In the genomic region with DNA sequence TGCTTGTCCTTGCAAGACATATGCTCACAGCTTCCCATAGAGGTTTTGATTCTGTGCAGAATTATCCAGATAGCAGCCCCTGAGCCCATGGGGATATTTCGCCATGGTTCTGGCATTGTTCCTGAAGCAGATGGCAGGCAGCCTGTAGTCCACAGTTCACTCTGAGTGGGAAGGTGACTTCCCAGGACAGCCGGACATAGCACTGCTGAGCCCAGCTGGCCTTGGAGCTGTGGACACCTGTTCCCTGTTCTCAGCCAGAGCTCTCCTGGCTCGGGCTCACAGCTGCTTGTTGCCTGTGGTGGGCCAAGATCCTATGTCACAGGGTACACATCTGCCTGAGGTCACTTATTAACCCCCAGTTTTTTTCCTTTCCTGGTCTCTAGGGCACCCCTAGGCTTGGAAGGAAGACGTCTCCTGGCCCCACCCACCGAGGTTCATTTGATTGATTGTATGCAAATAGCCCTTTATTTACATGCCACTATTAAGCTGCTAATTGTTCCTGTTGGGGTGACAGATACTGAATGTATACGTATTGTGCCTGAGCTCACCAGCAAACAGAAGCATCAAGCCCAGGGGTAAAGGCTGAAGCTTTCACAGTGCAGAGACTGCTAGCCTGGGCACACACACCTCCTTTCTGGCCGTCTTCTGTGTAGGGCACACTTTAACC, we compare ENCODE assay signal across 1 cellular context.
TF ChIP-seq lines count a peak whose summit lies in the region.

No MANE protein-coding gene starts in this region.

TF ChIP-seq in liver, 16 proteins besides CTCF, POLR2A, EP300 and RAD21 (continued from another document):
- TF ChIP-seq MAX (IDR thresholded peaks at IDR 0.05) (peak; percentile 95), FOXA1 (IDR thresholded peaks at IDR 0.05) (peak; percentile 68), TAF1 (conservative IDR thresholded peaks at IDR 0.05) (no peak), HNF4A (conservative IDR thresholded peaks at IDR 0.05) (peak; percentile 94 to 96), JUND (IDR thresholded peaks at IDR 0.05) (peak; percentile 84 to 87), SP1 (IDR thresholded peaks at IDR 0.05) (peak; percentile 96), NR2F2 (IDR thresholded peaks at IDR 0.05) (peak; percentile 77), YY1 (IDR thresholded peaks at IDR 0.05) (peak; percentile 73), FOXA2 (IDR thresholded peaks at IDR 0.05) (peak; percentile 80), GABPA (IDR thresholded peaks at IDR 0.05 in 1 of 2, conservative IDR thresholded peaks at IDR 0.05 in 1 of 2) (peak in 1 of 2 donors; percentile 50), EGR1 (IDR thresholded peaks at IDR 0.05; ENCODE audit: low read depth in 2 of 2) (peak in 1 of 2 donors; percentile 86)
- TF ChIP-seq, protein P1, sequence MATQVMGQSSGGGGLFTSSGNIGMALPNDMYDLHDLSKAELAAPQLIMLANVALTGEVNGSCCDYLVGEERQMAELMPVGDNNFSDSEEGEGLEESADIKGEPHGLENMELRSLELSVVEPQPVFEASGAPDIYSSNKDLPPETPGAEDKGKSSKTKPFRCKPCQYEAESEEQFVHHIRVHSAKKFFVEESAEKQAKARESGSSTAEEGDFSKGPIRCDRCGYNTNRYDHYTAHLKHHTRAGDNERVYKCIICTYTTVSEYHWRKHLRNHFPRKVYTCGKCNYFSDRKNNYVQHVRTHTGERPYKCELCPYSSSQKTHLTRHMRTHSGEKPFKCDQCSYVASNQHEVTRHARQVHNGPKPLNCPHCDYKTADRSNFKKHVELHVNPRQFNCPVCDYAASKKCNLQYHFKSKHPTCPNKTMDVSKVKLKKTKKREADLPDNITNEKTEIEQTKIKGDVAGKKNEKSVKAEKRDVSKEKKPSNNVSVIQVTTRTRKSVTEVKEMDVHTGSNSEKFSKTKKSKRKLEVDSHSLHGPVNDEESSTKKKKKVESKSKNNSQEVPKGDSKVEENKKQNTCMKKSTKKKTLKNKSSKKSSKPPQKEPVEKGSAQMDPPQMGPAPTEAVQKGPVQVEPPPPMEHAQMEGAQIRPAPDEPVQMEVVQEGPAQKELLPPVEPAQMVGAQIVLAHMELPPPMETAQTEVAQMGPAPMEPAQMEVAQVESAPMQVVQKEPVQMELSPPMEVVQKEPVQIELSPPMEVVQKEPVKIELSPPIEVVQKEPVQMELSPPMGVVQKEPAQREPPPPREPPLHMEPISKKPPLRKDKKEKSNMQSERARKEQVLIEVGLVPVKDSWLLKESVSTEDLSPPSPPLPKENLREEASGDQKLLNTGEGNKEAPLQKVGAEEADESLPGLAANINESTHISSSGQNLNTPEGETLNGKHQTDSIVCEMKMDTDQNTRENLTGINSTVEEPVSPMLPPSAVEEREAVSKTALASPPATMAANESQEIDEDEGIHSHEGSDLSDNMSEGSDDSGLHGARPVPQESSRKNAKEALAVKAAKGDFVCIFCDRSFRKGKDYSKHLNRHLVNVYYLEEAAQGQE (IDR thresholded peaks at IDR 0.05) = peak; percentile 56
- TF ChIP-seq, protein P2, sequence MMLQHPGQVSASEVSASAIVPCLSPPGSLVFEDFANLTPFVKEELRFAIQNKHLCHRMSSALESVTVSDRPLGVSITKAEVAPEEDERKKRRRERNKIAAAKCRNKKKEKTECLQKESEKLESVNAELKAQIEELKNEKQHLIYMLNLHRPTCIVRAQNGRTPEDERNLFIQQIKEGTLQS (IDR thresholded peaks at IDR 0.05) = peak; percentile 66
- TF ChIP-seq, protein P3, sequence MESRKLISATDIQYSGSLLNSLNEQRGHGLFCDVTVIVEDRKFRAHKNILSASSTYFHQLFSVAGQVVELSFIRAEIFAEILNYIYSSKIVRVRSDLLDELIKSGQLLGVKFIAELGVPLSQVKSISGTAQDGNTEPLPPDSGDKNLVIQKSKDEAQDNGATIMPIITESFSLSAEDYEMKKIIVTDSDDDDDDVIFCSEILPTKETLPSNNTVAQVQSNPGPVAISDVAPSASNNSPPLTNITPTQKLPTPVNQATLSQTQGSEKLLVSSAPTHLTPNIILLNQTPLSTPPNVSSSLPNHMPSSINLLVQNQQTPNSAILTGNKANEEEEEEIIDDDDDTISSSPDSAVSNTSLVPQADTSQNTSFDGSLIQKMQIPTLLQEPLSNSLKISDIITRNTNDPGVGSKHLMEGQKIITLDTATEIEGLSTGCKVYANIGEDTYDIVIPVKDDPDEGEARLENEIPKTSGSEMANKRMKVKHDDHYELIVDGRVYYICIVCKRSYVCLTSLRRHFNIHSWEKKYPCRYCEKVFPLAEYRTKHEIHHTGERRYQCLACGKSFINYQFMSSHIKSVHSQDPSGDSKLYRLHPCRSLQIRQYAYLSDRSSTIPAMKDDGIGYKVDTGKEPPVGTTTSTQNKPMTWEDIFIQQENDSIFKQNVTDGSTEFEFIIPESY (IDR thresholded peaks at IDR 0.05) = peak; percentile 82
